Comparison of ENCODE assay signal across 14 cellular contexts in genomic region chr6:16544006-16544405, GRCh38.
DNase-seq lines count a peak whose midpoint lies in the region; ATAC-seq and TF ChIP-seq lines count a peak whose summit lies in the region.
"Had no signal": no experiment of that assay in that cellular context is flagged by ENCODE, and none has a peak within 500 bp of the region (broad histone marks: within the 10 kb centered on the region; RNA-seq: fewer than 3 reads in every experiment).

No MANE protein-coding gene starts in this region.

- 5 to 19% (median 13%) methylated on average over 10 to 11 of the region's 11 CpGs for WGBS in heart left ventricle, 4 donors
- WGBS in esophagus squamous epithelium, 2 donors: 56 to 67% methylated on average over 6 to 7 of the region's 11 CpGs

- peak overlapping the region; percentile 68 for H3K27ac ChIP-seq in brain microvascular endothelial cell
- peak overlapping the region; percentile 51 to 88 (median 78) for H3K27ac ChIP-seq in heart left ventricle
- H3K27ac ChIP-seq in esophagus squamous epithelium: peak overlapping the region in 2 of 4 donors; percentile 41 to 44
- H3K27ac ChIP-seq: foreskin keratinocyte had no signal

- no peaks in the 10 kb centered on the region for H3K27me3 ChIP-seq in brain microvascular endothelial cell (replicated peaks)
- no peaks in the 10 kb centered on the region for H3K27me3 ChIP-seq in heart left ventricle
- no peaks in the 10 kb centered on the region for H3K27me3 ChIP-seq in esophagus squamous epithelium
- H3K27me3 ChIP-seq: foreskin keratinocyte, spleen had no signal

- no peaks in the 10 kb centered on the region for H3K9me3 Mint-ChIP-seq in neural crest cell
- H3K9me3 Mint-ChIP-seq: T-helper 1 cell treated with Interleukin-12 subunit alpha and Interleukin-12 subunit beta and Interleukin-4 antibody, amounts not matched to agents 30 μg/mL and 1 μg/mL, for 36 hours had no signal

- TF ChIP-seq POLR2A in heart left ventricle (IDR thresholded peaks at IDR 0.05) (peak in 1 of 2 donors; percentile 46), esophagus squamous epithelium (IDR thresholded peaks at IDR 0.05) (no peak)

- DNase-seq in AG08395 (ENCODE audit: low spot score) (peak; percentile 62), brain microvascular endothelial cell (peak; percentile 89), heart left ventricle (peak; percentile 74 to 86 (median 81)), neural crest cell (ENCODE audit: low read depth, low spot score) (peak; percentile 23), esophagus squamous epithelium (lab: John Stamatoyannopoulos, UW) (no peak)
- DNase-seq in stimulated activated CD4-positive, alpha-beta T cell treated with anti-CD3 and anti-CD28 coated beads, Interleukin-12 subunit alpha, Interleukin-12 subunit beta, amount 100 ng/mL, for 4 hours: no peak
- DNase-seq: foreskin keratinocyte; midbrain; NCI-H1930; spleen; stimulated activated CD8-positive, alpha-beta memory T cell treated with anti-CD3 and anti-CD28 coated beads, Interleukin-4, amount 100 ng/mL, for 48 hours had no signal

- no peak overlapping the region for H3K4me3 Mint-ChIP-seq in neural crest cell
- H3K4me3 Mint-ChIP-seq: T-helper 1 cell treated with Interleukin-12 subunit alpha and Interleukin-12 subunit beta and Interleukin-4 antibody, amounts not matched to agents 30 μg/mL and 1 μg/mL, for 36 hours had no signal

- H3K9me3 ChIP-seq in heart left ventricle (no peaks in the 10 kb centered on the region), esophagus squamous epithelium (no peaks in the 10 kb centered on the region)
- H3K9me3 ChIP-seq: spleen had no signal

- peaks cover 4 to 48% (median 34%) of the 10 kb centered on the region in 12 donors for H3K4me1 ChIP-seq in heart left ventricle
- peaks cover 0 to 26% (median 0%) of the 10 kb centered on the region in 3 donors for H3K4me1 ChIP-seq in esophagus squamous epithelium
- H3K4me1 ChIP-seq: foreskin keratinocyte had no signal

- no peak overlapping the region for H3K27ac Mint-ChIP-seq in neural crest cell (ENCODE audit: unreplicated experiment)
- H3K27ac Mint-ChIP-seq: T-helper 1 cell treated with Interleukin-12 subunit alpha and Interleukin-12 subunit beta and Interleukin-4 antibody, amounts not matched to agents 30 μg/mL and 1 μg/mL, for 36 hours had no signal

- H3K4me1 Mint-ChIP-seq in neural crest cell: peaks cover 16% of the 10 kb centered on the region

- H3K27me3 Mint-ChIP-seq in neural crest cell (ENCODE audit: low read depth): no peaks in the 10 kb centered on the region

- ATAC-seq in heart left ventricle (peak; percentile 89 to 95 (median 92)), GM18868 (IDR thresholded peaks at IDR 0.05; ENCODE audit: unreplicated experiment) (no peak), GM19467 (IDR thresholded peaks at IDR 0.05; ENCODE audit: unreplicated experiment) (no peak)
- ATAC-seq: foreskin keratinocyte had no signal

- H3K4me3 ChIP-seq in brain microvascular endothelial cell (ENCODE audit: low read depth, low read length) (no peak overlapping the region), heart left ventricle (peak overlapping the region in 3 of 12 donors; percentile 6 to 13 (median 7)), esophagus squamous epithelium (no peak overlapping the region)
- H3K4me3 ChIP-seq: spleen had no signal

- H3K36me3 Mint-ChIP-seq in neural crest cell (ENCODE audit: low read depth): no peaks in the 10 kb centered on the region

- in situ Hi-C loops in brain microvascular endothelial cell (cut with HindIII; ENCODE audit: low pct_ligation_motif_present, low sequenced_read_pairs): no loop called here

- intact Hi-C loops in heart left ventricle (cut with DNase I): loop anchor here in 5 of 10 donors (2.0 to 10.0 kb wide), 3 partner anchors 121 to 221 kb away; partner anchors contain the start of gene ATXN1 (in 4 of the 5)
- intact Hi-C loops in esophagus squamous epithelium (cut with DNase I): no loop called here

- TF ChIP-seq CTCF in brain microvascular endothelial cell (IDR thresholded peaks at IDR 0.05; ENCODE audit: low read depth, low read length, missing control alignments): no peak
- TF ChIP-seq CTCF in heart left ventricle (IDR thresholded peaks at IDR 0.05): peak in 1 of 12 donors; percentile 8
- no peak for TF ChIP-seq CTCF in neural crest cell (conservative IDR thresholded peaks at IDR 0.05)
- TF ChIP-seq CTCF in esophagus squamous epithelium (IDR thresholded peaks at IDR 0.05): no peak

- H3K36me3 ChIP-seq in brain microvascular endothelial cell (replicated peaks): no peaks in the 10 kb centered on the region
- peaks cover 0 to 12% (median 0%) of the 10 kb centered on the region in 9 donors for H3K36me3 ChIP-seq in heart left ventricle
- H3K36me3 ChIP-seq in esophagus squamous epithelium: peaks cover 0 to 34% (median 0%) of the 10 kb centered on the region in 3 donors

Comparison
In these comparisons a context has a peak if more than half of its experiments do, and no peak if none do; other contexts are left out.
1. DNase-seq: peak in AG08395 (single experiment), brain microvascular endothelial cell (single experiment), heart left ventricle (5 of 5) and neural crest cell (single experiment); none in stimulated activated CD4-positive, alpha-beta T cell treated with anti-CD3 and anti-CD28 coated beads, Interleukin-12 subunit alpha, Interleukin-12 subunit beta, amount 100 ng/mL, for 4 hours (single experiment) and esophagus squamous epithelium (single experiment).
2. ATAC-seq: peak in heart left ventricle (4 of 4); none in GM18868 (single experiment) and GM19467 (single experiment).